Comparison of ENCODE assay signal across 8 cellular contexts in genomic region chr20:62386383-62387218, GRCh38. TPM values are rescaled to one million over a fixed set of nuclear protein-coding genes. Genes with fewer than 3 reads are reported as not detected.
DNase-seq lines count a peak whose midpoint lies in the region; ATAC-seq and TF ChIP-seq lines count a peak whose summit lies in the region.

Gene RPS21 (plus strand): TSS chr20:62387103. CDS start chr20:62387339, 236 bp downstream.

- WGBS in lung, 2 donors = 0% methylated on average over 46 to 83 of the region's 83 CpGs

- DNase-seq in CD14-positive monocyte (ENCODE audit: low spot score) (peak; percentile 92), NCI-H82 (lab: John Stamatoyannopoulos, UW) (peak; percentile 97), ecto neural progenitor cell (ENCODE audit: low spot score) (peak; percentile 96), lung (ENCODE audit: low spot score) (peak; percentile 93)
- DNase-seq in activated CD4-positive, alpha-beta memory T cell treated with anti-CD3 and anti-CD28 coated beads, Interleukin-2, amount 10 ng/mL, durations not matched to agents 7 days and 5 days = peak; percentile 94
- DNase-seq in stimulated activated CD4-positive, alpha-beta T cell treated with anti-CD3 and anti-CD28 coated beads, TNF-alpha, amount 100 ng/mL, for 24 hours (ENCODE audit: low read depth in 3 of 3) = peak; percentile 88 to 91 (median 88)

- H3K4me1 ChIP-seq in lung (ENCODE audit: control insufficient read depth in 2 of 2, insufficient read depth in 2 of 2, low read length in 2 of 2) = peaks cover 2 to 13% of the 10 kb centered on the region in 2 donors

- peaks cover 35 to 44% of the 10 kb centered on the region in 2 donors for H3K36me3 Mint-ChIP-seq in CD14-positive monocyte
- peaks cover 56% of the 10 kb centered on the region for H3K36me3 Mint-ChIP-seq in activated CD4-positive, alpha-beta memory T cell treated with anti-CD3 and anti-CD28 coated beads, Interleukin-2, amount 10 ng/mL, durations not matched to agents 7 days and 5 days (ENCODE audit: low read depth)

- no peak for TF ChIP-seq CTCF in CD14-positive monocyte (IDR thresholded peaks at IDR 0.05)
- TF ChIP-seq CTCF in lung (IDR thresholded peaks at IDR 0.05; ENCODE audit: control extremely low read depth, extremely low read depth) = no peak

- peaks cover 0 to 22% of the 10 kb centered on the region in 2 donors for H3K36me3 ChIP-seq in lung (ENCODE audit: control insufficient read depth in 2 of 2, insufficient read depth in 2 of 2, low read length in 2 of 2)

- no peaks in the 10 kb centered on the region for H3K27me3 ChIP-seq in lung (ENCODE audit: control insufficient read depth, insufficient read depth)

- CTCF ChIA-PET in activated CD4-positive, alpha-beta memory T cell treated with anti-CD3 and anti-CD28 coated beads, Interleukin-2, amount 10 ng/mL, durations not matched to agents 7 days and 5 days (lab: Charles Lee) = interaction anchor here (0.5 to 1.6 kb wide), 5 partner anchors 23 to 230 kb away, joined by 3 to 7 read pairs (median 4); partner anchors contain the start of gene ADRM1

- ATAC-seq in GM19397 (IDR thresholded peaks at IDR 0.05; ENCODE audit: unreplicated experiment) = peak; percentile 81
- peak; percentile 64 for ATAC-seq in HG03565 (IDR thresholded peaks at IDR 0.05; ENCODE audit: unreplicated experiment)
- peak; percentile 94 for ATAC-seq in lung (ENCODE audit: insufficient read depth, low FRiP score)

- H3K27me3 Mint-ChIP-seq in CD14-positive monocyte (ENCODE audit: low read depth in 3 of 3) = no peaks in the 10 kb centered on the region
- H3K27me3 Mint-ChIP-seq in activated CD4-positive, alpha-beta memory T cell treated with anti-CD3 and anti-CD28 coated beads, Interleukin-2, amount 10 ng/mL, durations not matched to agents 7 days and 5 days = no peaks in the 10 kb centered on the region

- H3K4me3 Mint-ChIP-seq in CD14-positive monocyte = peak within 1 kb of the TSS; percentile 89 to 91
- peak within 1 kb of the TSS; percentile 93 for H3K4me3 Mint-ChIP-seq in activated CD4-positive, alpha-beta memory T cell treated with anti-CD3 and anti-CD28 coated beads, Interleukin-2, amount 10 ng/mL, durations not matched to agents 7 days and 5 days

- H3K9me3 Mint-ChIP-seq in CD14-positive monocyte = peaks cover 0 to 4% (median 0%) of the 10 kb centered on the region in 7 donors
- H3K9me3 Mint-ChIP-seq in activated CD4-positive, alpha-beta memory T cell treated with anti-CD3 and anti-CD28 coated beads, Interleukin-2, amount 10 ng/mL, durations not matched to agents 7 days and 5 days = peaks cover 4% of the 10 kb centered on the region

- no peaks in the 10 kb centered on the region for H3K9me3 ChIP-seq in lung (ENCODE audit: control insufficient read depth in 2 of 2, insufficient read depth in 1 of 2, low read length in 1 of 2)

- H3K27ac ChIP-seq in lung (ENCODE audit: low read depth in 1 of 2, low read length in 1 of 2) = peak within 1 kb of the TSS; percentile 93

- peaks cover 30% of the 10 kb centered on the region for H3K4me1 Mint-ChIP-seq in CD14-positive monocyte
- peaks cover 57% of the 10 kb centered on the region for H3K4me1 Mint-ChIP-seq in activated CD4-positive, alpha-beta memory T cell treated with anti-CD3 and anti-CD28 coated beads, Interleukin-2, amount 10 ng/mL, durations not matched to agents 7 days and 5 days

- H3K27ac Mint-ChIP-seq in CD14-positive monocyte = peak within 1 kb of the TSS; percentile 85 to 96 (median 91)
- peak within 1 kb of the TSS; percentile 88 for H3K27ac Mint-ChIP-seq in activated CD4-positive, alpha-beta memory T cell treated with anti-CD3 and anti-CD28 coated beads, Interleukin-2, amount 10 ng/mL, durations not matched to agents 7 days and 5 days

- POLR2A ChIA-PET in activated CD4-positive, alpha-beta memory T cell treated with anti-CD3 and anti-CD28 coated beads, Interleukin-2, amount 10 ng/mL, durations not matched to agents 7 days and 5 days (lab: Charles Lee) = interaction anchor here (0.6 to 2.2 kb wide), 14 partner anchors 14 to 540 kb away, joined by 3 to 13 read pairs (median 3); partner anchors contain the start of genes ADRM1, CABLES2, MRGBP and TAF4

- H3K4me3 ChIP-seq in lung = peak within 1 kb of the TSS; percentile 92

- intact Hi-C loops in CD14-positive monocyte (cut with micrococcal nuclease) = loop anchor here (1.0 to 10.0 kb wide), 6 partner anchors 20 to 418 kb away; partner anchors contain the start of genes ADRM1 (in 2 of the 2), CABLES2 (in 1 of the 2), OGFR (in 1 of the 2) and PSMA7 (in 1 of the 2)

RNA-seq across cellular contexts. Expression of gene RPS21, which starts in this region (rescaled TPM):
- polyA plus RNA-seq in CD14-positive monocyte (100 to 1,000 TPM; 799 to 968 TPM), lung (1,000 to 10,000 TPM; 4,051 to 4,827 TPM)
- 1,000 to 10,000 TPM; 1,751 to 1,764 TPM for total RNA-seq in activated CD4-positive, alpha-beta memory T cell treated with anti-CD3 and anti-CD28 coated beads, Interleukin-2, amount 10 ng/mL, durations not matched to agents 7 days and 5 days
- total RNA-seq in lung = 1,000 to 10,000 TPM in 1 of 2 donors, 100 to 1,000 TPM in 1; 222 to 1,251 TPM

Comparison
In these comparisons a context has a peak if more than half of its experiments do, and no peak if none do; other contexts are left out.
1. Peak in every context shown above with its lines: DNase-seq, ATAC-seq, H3K4me3 ChIP-seq and H3K27ac ChIP-seq.
2. RNA of gene RPS21 (polyA plus RNA-seq): 4,051 to 4,827 TPM in lung; 799 to 968 TPM in CD14-positive monocyte; every median in the first group is over 4 times any median in the second.